Comparison of ENCODE assay signal across 7 cellular contexts in genomic region chrX:29407357-29407756, GRCh38.
"Had no signal": no experiment of that assay in that cellular context is flagged by ENCODE, and none has a peak within 500 bp of the region (broad histone marks: within the 10 kb centered on the region; RNA-seq: fewer than 3 reads in every experiment).

No MANE protein-coding gene starts in this region.

- H3K4me2 ChIP-seq: KMS-11 had no signal

- H3K27me3 Mint-ChIP-seq: IgD-negative memory B cell had no signal

- H3K36me3 Mint-ChIP-seq: IgD-negative memory B cell had no signal

- H3K9me3 Mint-ChIP-seq: IgD-negative memory B cell had no signal

- ATAC-seq: K562 had no signal

- H3K4me3 ChIP-seq: K562 had no signal

- FAIRE-seq: HTR-8/SVneo, K562 had no signal

- H3K4me1 Mint-ChIP-seq: IgD-negative memory B cell had no signal

- DNase-seq: KBM-7, KG1 had no signal

- H3K27ac Mint-ChIP-seq: IgD-negative memory B cell had no signal

- H3K27ac ChIP-seq: HL-60, KMS-11 had no signal

- H3K4me3 Mint-ChIP-seq: IgD-negative memory B cell had no signal

- H3K9ac ChIP-seq: KMS-11 had no signal
